Comparison of ENCODE assay signal across 1 cellular context in genomic region chr1:231039161-231040018, GRCh38.
A peak's percentile ranks its signal among the peaks of the same experiment; 100 is the strongest.
TF ChIP-seq lines count a peak whose summit lies in the region.

No MANE protein-coding gene starts in this region.

TF ChIP-seq in HEK293, 187 proteins besides CTCF, POLR2A, EP300 and RAD21 (continued from another document and continues in another):
- TF ChIP-seq, protein P1, sequence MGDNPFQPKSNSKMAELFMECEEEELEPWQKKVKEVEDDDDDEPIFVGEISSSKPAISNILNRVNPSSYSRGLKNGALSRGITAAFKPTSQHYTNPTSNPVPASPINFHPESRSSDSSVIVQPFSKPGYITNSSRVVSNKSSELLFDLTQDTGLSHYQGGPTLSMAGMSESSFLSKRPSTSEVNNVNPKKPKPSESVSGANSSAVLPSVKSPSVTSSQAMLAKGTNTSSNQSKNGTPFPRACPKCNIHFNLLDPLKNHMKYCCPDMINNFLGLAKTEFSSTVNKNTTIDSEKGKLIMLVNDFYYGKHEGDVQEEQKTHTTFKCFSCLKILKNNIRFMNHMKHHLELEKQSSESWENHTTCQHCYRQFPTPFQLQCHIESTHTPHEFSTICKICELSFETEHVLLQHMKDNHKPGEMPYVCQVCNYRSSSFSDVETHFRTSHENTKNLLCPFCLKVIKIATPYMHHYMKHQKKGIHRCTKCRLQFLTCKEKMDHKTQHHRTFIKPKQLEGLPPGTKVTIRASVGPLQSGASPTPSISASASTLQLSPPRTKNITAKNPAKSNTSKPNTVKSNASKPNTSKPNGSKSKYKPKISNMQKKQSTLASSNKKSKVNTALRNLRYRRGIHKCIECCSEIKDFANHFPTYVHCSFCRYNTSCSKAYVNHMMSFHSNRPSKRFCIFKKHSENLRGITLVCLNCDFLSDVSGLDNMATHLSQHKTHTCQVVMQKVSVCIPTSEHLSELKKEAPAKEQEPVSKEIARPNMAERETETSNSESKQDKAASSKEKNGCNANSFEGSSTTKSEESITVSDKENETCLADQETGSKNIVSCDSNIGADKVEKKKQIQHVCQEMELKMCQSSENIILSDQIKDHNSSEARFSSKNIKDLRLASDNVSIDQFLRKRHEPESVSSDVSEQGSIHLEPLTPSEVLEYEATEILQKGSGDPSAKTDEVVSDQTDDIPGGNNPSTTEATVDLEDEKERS (tag by site-specific recombination; IDR thresholded peaks at IDR 0.05) = no peak
- TF ChIP-seq ZNF211 (tag by site-specific recombination; IDR thresholded peaks at IDR 0.05; ENCODE audit: low read depth) (no peak), ZBTB10 (tag by site-specific recombination; IDR thresholded peaks at IDR 0.05) (peak; percentile 88), ZNF830 (tag by site-specific recombination; IDR thresholded peaks at IDR 0.05; ENCODE audit: low read depth) (no peak), ZNF704 (tag by site-specific recombination; IDR thresholded peaks at IDR 0.05) (no peak), ZNF423 (tag by site-specific recombination; IDR thresholded peaks at IDR 0.05) (0 out of 2 replicates have a peak, but pooled peaks have one; percentile 18), YY1 (tag by site-specific recombination; IDR thresholded peaks at IDR 0.05) (0 out of 2 replicates have a peak, but pooled peaks have one; percentile 26), ZBTB48 (tag by site-specific recombination; IDR thresholded peaks at IDR 0.05) (0 out of 2 replicates have a peak, but pooled peaks have one; percentile 43), ZNF707 (tag by site-specific recombination; IDR thresholded peaks at IDR 0.05) (no peak), ZNF792 (tag by site-specific recombination; IDR thresholded peaks at IDR 0.05) (peak; percentile 69; the same call in 1 of the 2 replicates), ZNF266 (tag by site-specific recombination; IDR thresholded peaks at IDR 0.05; ENCODE audit: low read depth) (no peak), ZFP41 (tag by site-specific recombination; IDR thresholded peaks at IDR 0.05; ENCODE audit: borderline replicate concordance) (no peak), ZNF366 (tag by site-specific recombination; conservative IDR thresholded peaks at IDR 0.05) (0 out of 2 replicates have a peak, but pooled peaks have one; percentile 19), ZNF354C (tag by site-specific recombination; IDR thresholded peaks at IDR 0.05; ENCODE audit: borderline replicate concordance, low read depth) (no peak), ZNF280C (tag by site-specific recombination; IDR thresholded peaks at IDR 0.05) (no peak), ZNF221 (tag by site-specific recombination; IDR thresholded peaks at IDR 0.05; ENCODE audit: borderline replicate concordance) (no peak), ZNF133 (tag by site-specific recombination; IDR thresholded peaks at IDR 0.05) (no peak), PRDM1 (tag by site-specific recombination; IDR thresholded peaks at IDR 0.05) (0 out of 2 replicates have a peak, but pooled peaks have one; percentile 14), ZNF596 (tag by site-specific recombination; IDR thresholded peaks at IDR 0.05) (0 out of 2 replicates have a peak, but pooled peaks have one; percentile 41), ZNF2 (tag by site-specific recombination; IDR thresholded peaks at IDR 0.05) (0 out of 2 replicates have a peak, but pooled peaks have one; percentile 39), SP2 (tag by site-specific recombination; IDR thresholded peaks at IDR 0.05) (peak; percentile 72), MEIS1 (CRISPR knock-in tag; IDR thresholded peaks at IDR 0.05; ENCODE audit: borderline replicate concordance) (peak; percentile 8; the same call in 1 of the 2 replicates), ZNF169 (tag by site-specific recombination; IDR thresholded peaks at IDR 0.05) (no peak), ZNF157 (tag by site-specific recombination; IDR thresholded peaks at IDR 0.05) (no peak), ZNF112 (tag by site-specific recombination; IDR thresholded peaks at IDR 0.05) (no peak)
- TF ChIP-seq, protein P2, sequence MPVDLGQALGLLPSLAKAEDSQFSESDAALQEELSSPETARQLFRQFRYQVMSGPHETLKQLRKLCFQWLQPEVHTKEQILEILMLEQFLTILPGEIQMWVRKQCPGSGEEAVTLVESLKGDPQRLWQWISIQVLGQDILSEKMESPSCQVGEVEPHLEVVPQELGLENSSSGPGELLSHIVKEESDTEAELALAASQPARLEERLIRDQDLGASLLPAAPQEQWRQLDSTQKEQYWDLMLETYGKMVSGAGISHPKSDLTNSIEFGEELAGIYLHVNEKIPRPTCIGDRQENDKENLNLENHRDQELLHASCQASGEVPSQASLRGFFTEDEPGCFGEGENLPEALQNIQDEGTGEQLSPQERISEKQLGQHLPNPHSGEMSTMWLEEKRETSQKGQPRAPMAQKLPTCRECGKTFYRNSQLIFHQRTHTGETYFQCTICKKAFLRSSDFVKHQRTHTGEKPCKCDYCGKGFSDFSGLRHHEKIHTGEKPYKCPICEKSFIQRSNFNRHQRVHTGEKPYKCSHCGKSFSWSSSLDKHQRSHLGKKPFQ (tag by site-specific recombination; IDR thresholded peaks at IDR 0.05) = peak; percentile 45; the same call in 1 of the 2 replicates
- TF ChIP-seq, protein P3, sequence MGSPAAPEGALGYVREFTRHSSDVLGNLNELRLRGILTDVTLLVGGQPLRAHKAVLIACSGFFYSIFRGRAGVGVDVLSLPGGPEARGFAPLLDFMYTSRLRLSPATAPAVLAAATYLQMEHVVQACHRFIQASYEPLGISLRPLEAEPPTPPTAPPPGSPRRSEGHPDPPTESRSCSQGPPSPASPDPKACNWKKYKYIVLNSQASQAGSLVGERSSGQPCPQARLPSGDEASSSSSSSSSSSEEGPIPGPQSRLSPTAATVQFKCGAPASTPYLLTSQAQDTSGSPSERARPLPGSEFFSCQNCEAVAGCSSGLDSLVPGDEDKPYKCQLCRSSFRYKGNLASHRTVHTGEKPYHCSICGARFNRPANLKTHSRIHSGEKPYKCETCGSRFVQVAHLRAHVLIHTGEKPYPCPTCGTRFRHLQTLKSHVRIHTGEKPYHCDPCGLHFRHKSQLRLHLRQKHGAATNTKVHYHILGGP (tag by site-specific recombination; IDR thresholded peaks at IDR 0.05) = 0 out of 2 replicates have a peak, but pooled peaks have one; percentile 5
- TF ChIP-seq, protein P4, sequence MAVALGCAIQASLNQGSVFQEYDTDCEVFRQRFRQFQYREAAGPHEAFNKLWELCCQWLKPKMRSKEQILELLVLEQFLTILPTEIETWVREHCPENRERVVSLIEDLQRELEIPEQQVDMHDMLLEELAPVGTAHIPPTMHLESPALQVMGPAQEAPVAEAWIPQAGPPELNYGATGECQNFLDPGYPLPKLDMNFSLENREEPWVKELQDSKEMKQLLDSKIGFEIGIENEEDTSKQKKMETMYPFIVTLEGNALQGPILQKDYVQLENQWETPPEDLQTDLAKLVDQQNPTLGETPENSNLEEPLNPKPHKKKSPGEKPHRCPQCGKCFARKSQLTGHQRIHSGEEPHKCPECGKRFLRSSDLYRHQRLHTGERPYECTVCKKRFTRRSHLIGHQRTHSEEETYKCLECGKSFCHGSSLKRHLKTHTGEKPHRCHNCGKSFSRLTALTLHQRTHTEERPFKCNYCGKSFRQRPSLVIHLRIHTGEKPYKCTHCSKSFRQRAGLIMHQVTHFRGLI (tag by site-specific recombination; IDR thresholded peaks at IDR 0.05) = 0 out of 2 replicates have a peak, but pooled peaks have one; percentile 34
- TF ChIP-seq, protein P5, sequence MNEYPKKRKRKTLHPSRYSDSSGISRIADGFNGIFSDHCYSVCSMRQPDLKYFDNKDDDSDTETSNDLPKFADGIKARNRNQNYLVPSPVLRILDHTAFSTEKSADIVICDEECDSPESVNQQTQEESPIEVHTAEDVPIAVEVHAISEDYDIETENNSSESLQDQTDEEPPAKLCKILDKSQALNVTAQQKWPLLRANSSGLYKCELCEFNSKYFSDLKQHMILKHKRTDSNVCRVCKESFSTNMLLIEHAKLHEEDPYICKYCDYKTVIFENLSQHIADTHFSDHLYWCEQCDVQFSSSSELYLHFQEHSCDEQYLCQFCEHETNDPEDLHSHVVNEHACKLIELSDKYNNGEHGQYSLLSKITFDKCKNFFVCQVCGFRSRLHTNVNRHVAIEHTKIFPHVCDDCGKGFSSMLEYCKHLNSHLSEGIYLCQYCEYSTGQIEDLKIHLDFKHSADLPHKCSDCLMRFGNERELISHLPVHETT (tag by site-specific recombination; IDR thresholded peaks at IDR 0.05) = no peak
- TF ChIP-seq, protein P6, sequence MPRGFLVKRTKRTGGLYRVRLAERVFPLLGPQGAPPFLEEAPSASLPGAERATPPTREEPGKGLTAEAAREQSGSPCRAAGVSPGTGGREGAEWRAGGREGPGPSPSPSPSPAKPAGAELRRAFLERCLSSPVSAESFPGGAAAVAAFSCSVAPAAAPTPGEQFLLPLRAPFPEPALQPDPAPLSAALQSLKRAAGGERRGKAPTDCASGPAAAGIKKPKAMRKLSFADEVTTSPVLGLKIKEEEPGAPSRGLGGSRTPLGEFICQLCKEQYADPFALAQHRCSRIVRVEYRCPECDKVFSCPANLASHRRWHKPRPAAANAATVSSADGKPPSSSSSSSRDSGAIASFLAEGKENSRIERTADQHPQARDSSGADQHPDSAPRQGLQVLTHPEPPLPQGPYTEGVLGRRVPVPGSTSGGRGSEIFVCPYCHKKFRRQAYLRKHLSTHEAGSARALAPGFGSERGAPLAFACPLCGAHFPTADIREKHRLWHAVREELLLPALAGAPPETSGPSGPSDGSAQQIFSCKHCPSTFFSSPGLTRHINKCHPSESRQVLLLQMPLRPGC (tag by site-specific recombination; IDR thresholded peaks at IDR 0.05) = peak; percentile 46; the same call in 1 of the 2 replicates
- TF ChIP-seq, protein P7, sequence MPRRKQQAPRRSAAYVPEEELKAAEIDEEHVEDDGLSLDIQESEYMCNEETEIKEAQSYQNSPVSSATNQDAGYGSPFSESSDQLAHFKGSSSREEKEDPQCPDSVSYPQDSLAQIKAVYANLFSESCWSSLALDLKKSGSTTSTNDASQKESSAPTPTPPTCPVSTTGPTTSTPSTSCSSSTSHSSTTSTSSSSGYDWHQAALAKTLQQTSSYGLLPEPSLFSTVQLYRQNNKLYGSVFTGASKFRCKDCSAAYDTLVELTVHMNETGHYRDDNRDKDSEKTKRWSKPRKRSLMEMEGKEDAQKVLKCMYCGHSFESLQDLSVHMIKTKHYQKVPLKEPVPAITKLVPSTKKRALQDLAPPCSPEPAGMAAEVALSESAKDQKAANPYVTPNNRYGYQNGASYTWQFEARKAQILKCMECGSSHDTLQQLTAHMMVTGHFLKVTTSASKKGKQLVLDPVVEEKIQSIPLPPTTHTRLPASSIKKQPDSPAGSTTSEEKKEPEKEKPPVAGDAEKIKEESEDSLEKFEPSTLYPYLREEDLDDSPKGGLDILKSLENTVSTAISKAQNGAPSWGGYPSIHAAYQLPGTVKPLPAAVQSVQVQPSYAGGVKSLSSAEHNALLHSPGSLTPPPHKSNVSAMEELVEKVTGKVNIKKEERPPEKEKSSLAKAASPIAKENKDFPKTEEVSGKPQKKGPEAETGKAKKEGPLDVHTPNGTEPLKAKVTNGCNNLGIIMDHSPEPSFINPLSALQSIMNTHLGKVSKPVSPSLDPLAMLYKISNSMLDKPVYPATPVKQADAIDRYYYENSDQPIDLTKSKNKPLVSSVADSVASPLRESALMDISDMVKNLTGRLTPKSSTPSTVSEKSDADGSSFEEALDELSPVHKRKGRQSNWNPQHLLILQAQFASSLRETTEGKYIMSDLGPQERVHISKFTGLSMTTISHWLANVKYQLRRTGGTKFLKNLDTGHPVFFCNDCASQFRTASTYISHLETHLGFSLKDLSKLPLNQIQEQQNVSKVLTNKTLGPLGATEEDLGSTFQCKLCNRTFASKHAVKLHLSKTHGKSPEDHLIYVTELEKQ (tag by site-specific recombination; IDR thresholded peaks at IDR 0.05; ENCODE audit: borderline replicate concordance) = no peak
- TF ChIP-seq, protein P8, sequence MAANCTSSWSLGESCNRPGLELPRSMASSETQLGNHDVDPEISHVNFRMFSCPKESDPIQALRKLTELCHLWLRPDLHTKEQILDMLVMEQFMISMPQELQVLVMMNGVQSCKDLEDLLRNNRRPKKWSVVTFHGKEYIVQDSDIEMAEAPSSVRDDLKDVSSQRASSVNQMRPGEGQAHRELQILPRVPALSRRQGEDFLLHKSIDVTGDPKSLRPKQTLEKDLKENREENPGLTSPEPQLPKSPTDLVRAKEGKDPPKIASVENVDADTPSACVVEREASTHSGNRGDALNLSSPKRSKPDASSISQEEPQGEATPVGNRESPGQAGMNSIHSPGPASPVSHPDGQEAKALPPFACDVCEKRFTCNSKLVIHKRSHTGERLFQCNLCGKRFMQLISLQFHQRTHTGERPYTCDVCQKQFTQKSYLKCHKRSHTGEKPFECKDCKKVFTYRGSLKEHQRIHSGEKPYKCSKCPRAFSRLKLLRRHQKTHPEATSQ (tag by site-specific recombination; IDR thresholded peaks at IDR 0.05) = no peak
